1 cellular context compared by ENCODE assay signal in the genomic region with DNA sequence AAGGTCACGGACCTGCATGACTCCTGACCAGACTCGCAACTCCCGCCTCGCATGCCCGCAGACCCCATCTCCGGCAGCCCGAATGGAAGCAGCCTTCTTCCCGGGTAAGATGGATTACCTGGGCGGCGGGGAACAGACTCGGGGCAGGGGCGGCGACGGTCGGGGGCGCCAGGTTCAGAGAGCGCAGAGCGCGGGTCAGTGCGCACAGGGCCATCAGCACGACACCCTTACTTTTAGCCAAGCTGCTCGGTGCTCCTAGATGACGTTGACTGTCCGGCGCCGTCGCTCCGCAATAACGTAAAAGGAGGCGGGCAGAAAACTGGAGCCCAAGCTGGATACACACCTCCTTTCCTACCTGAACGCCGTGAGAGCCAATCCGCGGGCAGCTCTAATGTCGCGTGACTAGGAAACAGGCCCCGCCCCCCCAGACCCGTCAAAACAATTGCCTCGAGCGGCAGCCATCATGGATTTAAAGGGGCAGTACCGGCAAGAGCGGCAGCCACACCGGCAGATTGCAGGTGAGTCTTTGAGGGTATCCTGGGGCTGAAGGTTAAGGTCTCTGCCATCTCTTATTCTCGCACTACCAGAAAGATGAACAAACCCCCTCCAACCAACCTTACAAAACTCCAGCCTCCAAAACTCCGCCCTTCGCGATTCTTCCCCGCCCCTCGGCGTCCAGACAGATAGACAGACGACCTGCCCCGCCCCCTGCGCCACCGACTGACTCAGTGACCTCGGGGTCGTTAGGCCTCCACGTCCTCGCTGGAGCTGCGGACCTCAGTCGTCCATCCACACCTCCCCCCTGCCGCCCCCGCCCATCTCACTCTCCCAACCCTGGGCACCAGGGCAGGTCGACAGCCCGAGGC.
TF ChIP-seq lines count a peak whose summit lies in the region.

TSS of gene KLC4 (plus strand) at position 464 of the 866 bp plus-strand sequence. CDS start 1,705 bp downstream, outside the sequence.
TSS of gene MRPL2 (minus strand) at position 267 of the 866 bp plus-strand sequence. CDS start at position 214, 53 bp downstream.

TF ChIP-seq in endothelial cell of umbilical vein, 7 proteins besides CTCF, POLR2A, EP300 and RAD21:
- TF ChIP-seq POLR2AphosphoS5 (IDR thresholded peaks at IDR 0.05; ENCODE audit: insufficient read depth, low read depth, low read length) = peak; percentile 82
- TF ChIP-seq, protein P1, sequence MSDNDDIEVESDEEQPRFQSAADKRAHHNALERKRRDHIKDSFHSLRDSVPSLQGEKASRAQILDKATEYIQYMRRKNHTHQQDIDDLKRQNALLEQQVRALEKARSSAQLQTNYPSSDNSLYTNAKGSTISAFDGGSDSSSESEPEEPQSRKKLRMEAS (IDR thresholded peaks at IDR 0.05; ENCODE audit: insufficient read depth, insufficient read length) = peak; percentile 29
- no peak for TF ChIP-seq FOS (IDR thresholded peaks at IDR 0.05; ENCODE audit: borderline replicate concordance, insufficient read depth, low read length)
